In the genomic region with DNA sequence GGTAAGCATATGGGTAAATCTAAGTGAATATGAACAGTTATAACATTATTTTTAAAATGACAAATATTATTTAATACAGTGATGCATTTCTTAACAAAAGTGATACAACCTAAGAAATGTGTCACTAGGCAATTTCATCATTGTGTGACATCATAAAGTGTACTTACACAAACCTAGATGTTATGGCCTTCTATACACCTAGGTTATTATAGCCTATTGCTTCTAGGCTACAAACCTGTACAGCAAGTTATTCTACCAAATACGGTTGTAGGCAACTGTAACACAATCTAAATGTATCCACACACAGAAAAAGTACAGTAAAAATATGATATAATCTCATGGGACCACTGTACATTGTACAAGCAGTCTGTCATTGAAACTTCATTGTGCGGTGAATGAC, we compare ENCODE assay signal across 15 cellular contexts. TPM values are rescaled to one million over a fixed set of nuclear protein-coding genes. Genes with fewer than 3 reads are reported as not detected.
DNase-seq lines count a peak whose midpoint lies in the region; ATAC-seq, FAIRE-seq and TF ChIP-seq lines count a peak whose summit lies in the region.
"Had no signal": no experiment of that assay in that cellular context is flagged by ENCODE, and none has a peak within 500 bp of the region (broad histone marks: within the 10 kb centered on the region; RNA-seq: fewer than 3 reads in every experiment).

No MANE protein-coding gene starts in this region.

- TF ChIP-seq EP300 in HepG2 (IDR thresholded peaks at IDR 0.05; ENCODE audit: low read depth in 2 of 2, low read length in 2 of 2) = no peak
- no peak for TF ChIP-seq EP300 in HepG2 (CRISPR knock-in tag; IDR thresholded peaks at IDR 0.05; ENCODE audit: borderline replicate concordance)

- H3K9ac ChIP-seq in HepG2 (ENCODE audit: insufficient read depth, low read depth, low read length) = no peak overlapping the region
- H3K9ac ChIP-seq in OCI-LY1 (ENCODE audit: low read length) = no peak overlapping the region
- H3K9ac ChIP-seq: BLaER1 had no signal

- DNase-seq in HepG2 (ENCODE audit: low spot score) (no peak), right lobe of liver (no peak), left colon (no peak), lower lobe of right lung (no peak), C1 segment of cervical spinal cord (lab: John Stamatoyannopoulos, UW) (no peak)
- DNase-seq: CD4-positive, CD25-positive, alpha-beta regulatory T cell; DMS53; HCEC 1CT; KG1 had no signal

- no peak for TF ChIP-seq POLR2A in HepG2 (IDR thresholded peaks at IDR 0.05; ENCODE audit: insufficient read depth in 1 of 2, low read depth in 2 of 2, low read length in 2 of 2)
- TF ChIP-seq POLR2A in right lobe of liver (IDR thresholded peaks at IDR 0.05) = no peak

- H3K27ac ChIP-seq in HepG2 (ENCODE audit: extremely low read length, insufficient read depth, low read length) (no peak overlapping the region), right lobe of liver (no peak overlapping the region), OCI-LY1 (ENCODE audit: low read depth, low read length, poor library complexity, severe bottlenecking) (peak overlapping the region; percentile 59), lower lobe of right lung (no peak overlapping the region)
- H3K27ac ChIP-seq: 22Rv1, BLaER1 had no signal

- H3K36me3 ChIP-seq in HepG2 (replicated peaks in 1 of 2; ENCODE audit: control insufficient read depth in 1 of 2, insufficient read depth in 2 of 2, low read length in 2 of 2) = no peaks in the 10 kb centered on the region; a peak in 1 of 5 replicates
- no peaks in the 10 kb centered on the region for H3K36me3 ChIP-seq in right lobe of liver
- H3K36me3 ChIP-seq in OCI-LY1 (ENCODE audit: insufficient read depth, low read length) = peaks cover 37% of the 10 kb centered on the region; the same call in 1 of the 2 replicates
- no peaks in the 10 kb centered on the region for H3K36me3 ChIP-seq in lower lobe of right lung

- H3K79me2 ChIP-seq in HepG2 (ENCODE audit: insufficient read depth, low read length) (no peaks in the 10 kb centered on the region), OCI-LY1 (ENCODE audit: insufficient read depth, low read length) (peaks cover 93% of the 10 kb centered on the region)

- H3K4me3 ChIP-seq in HepG2 (replicated peaks in 1 of 3; ENCODE audit: insufficient read depth in 1 of 3, low read depth in 2 of 3, low read length in 3 of 3) (no peak overlapping the region), right lobe of liver (no peak overlapping the region), OCI-LY1 (ENCODE audit: low read depth, low read length, poor library complexity, severe bottlenecking) (no peak overlapping the region), lower lobe of right lung (no peak overlapping the region)
- H3K4me3 ChIP-seq: BLaER1, GM12878 had no signal

- H3K4me2 ChIP-seq in HepG2 (ENCODE audit: low read depth, low read length) = no peak overlapping the region
- H3K4me2 ChIP-seq in OCI-LY1 (ENCODE audit: low read length) = no peak overlapping the region
- H3K4me2 ChIP-seq: BLaER1 had no signal

- in situ Hi-C loops in HepG2 (cut with HindIII; ENCODE audit: extremely low pct_ligation_motif_present, low pct_unique_long_range_greater_than_20kb) = no loop called here

- intact Hi-C loops in HepG2 (cut with micrococcal nuclease; ENCODE audit: unreplicated experiment) = no loop called here
- intact Hi-C loops in right lobe of liver (cut with DNase I) = no loop called here
- intact Hi-C loops in left colon (cut with DNase I, micrococcal nuclease) = no loop called here
- intact Hi-C loops in lower lobe of right lung (cut with DNase I) = no loop called here

- peaks cover 11% of the 10 kb centered on the region for H3K4me1 ChIP-seq in HepG2 (ENCODE audit: insufficient read depth, low read length)
- no peaks in the 10 kb centered on the region for H3K4me1 ChIP-seq in right lobe of liver
- H3K4me1 ChIP-seq in OCI-LY1 (ENCODE audit: insufficient read depth, low read length, severe bottlenecking) = peaks cover 78% of the 10 kb centered on the region
- H3K4me1 ChIP-seq in lower lobe of right lung = no peaks in the 10 kb centered on the region

- H3K9me3 ChIP-seq in HepG2 (ENCODE audit: low read length) = no peaks in the 10 kb centered on the region
- no peaks in the 10 kb centered on the region for H3K9me3 ChIP-seq in right lobe of liver
- H3K9me3 ChIP-seq in OCI-LY1 (ENCODE audit: low read length) = no peaks in the 10 kb centered on the region
- no peaks in the 10 kb centered on the region for H3K9me3 ChIP-seq in lower lobe of right lung
- H3K9me3 ChIP-seq: BLaER1 had no signal

- TF ChIP-seq CTCF in HepG2 (CRISPR knock-in tag; IDR thresholded peaks at IDR 0.05) = no peak
- no peak for TF ChIP-seq CTCF in right lobe of liver (IDR thresholded peaks at IDR 0.05)
- no peak for TF ChIP-seq CTCF in OCI-LY1 (IDR thresholded peaks at IDR 0.05; ENCODE audit: low read length)
- no peak for TF ChIP-seq CTCF in lower lobe of right lung (IDR thresholded peaks at IDR 0.05)

- ATAC-seq in HepG2 (no peak), right lobe of liver (no peak), left colon (peak; percentile 72), lower lobe of right lung (no peak), HG02571 (IDR thresholded peaks at IDR 0.05; ENCODE audit: unreplicated experiment) (no peak)
- ATAC-seq: GM12878 had no signal

- H3K27me3 ChIP-seq in HepG2 (ENCODE audit: control insufficient read depth in 1 of 2, insufficient read depth in 2 of 2, low read length in 2 of 2) (no peaks in the 10 kb centered on the region), right lobe of liver (no peaks in the 10 kb centered on the region), OCI-LY1 (ENCODE audit: insufficient read depth, low read length) (no peaks in the 10 kb centered on the region), lower lobe of right lung (ENCODE audit: low read depth) (no peaks in the 10 kb centered on the region)
- H3K27me3 ChIP-seq: BLaER1 had no signal

- POLR2A ChIA-PET in HepG2 (lab: Yijun Ruan, JAX) = no interaction called here

- no peak overlapping the region for H2AFZ ChIP-seq in HepG2 (ENCODE audit: low read length)
- no peak overlapping the region for H2AFZ ChIP-seq in OCI-LY1 (ENCODE audit: low read length)

- no peak for FAIRE-seq in HepG2 (lab: Jason Lieb, UNC)
- FAIRE-seq: GM12878, H1 had no signal

- TF ChIP-seq RAD21 in HepG2 (CRISPR knock-in tag; IDR thresholded peaks at IDR 0.05) = no peak

- no peaks in the 10 kb centered on the region for H3F3A ChIP-seq in OCI-LY1 (ENCODE audit: insufficient read depth, low read length)

- H4K20me1 ChIP-seq in HepG2 (ENCODE audit: insufficient read depth, low read length) (no peaks in the 10 kb centered on the region), OCI-LY1 (ENCODE audit: insufficient read depth, low read length) (no peaks in the 10 kb centered on the region)

- no TSS peak for BruUV-seq in HepG2 (replicated peaks; lab: Mats Ljungman, UMichigan)

- H3K9me2 ChIP-seq in OCI-LY1 (ENCODE audit: low read depth, low read length) = no peaks in the 10 kb centered on the region

- CTCF ChIA-PET in HepG2 (lab: Yijun Ruan, JAX; ENCODE audit: low intra/inter-chr PET ratio, low total read pairs) = no interaction called here

- WGBS in HepG2 (ENCODE audit: low lambda C conversion rate) = 98% methylated on average over 2 of the region's 2 CpGs
- WGBS in right lobe of liver (ENCODE audit: insufficient coverage, low coverage, low lambda C conversion rate, missing lambda C conversion rate) = 94% methylated on average over 2 of the region's 2 CpGs

TF ChIP-seq in HepG2, 621 proteins besides CTCF, POLR2A, EP300 and RAD21:
- TF ChIP-seq RFXAP (CRISPR knock-in tag; IDR thresholded peaks at IDR 0.05; ENCODE audit: borderline replicate concordance) (no peak), MTF1 (CRISPR knock-in tag; IDR thresholded peaks at IDR 0.05) (no peak), CREB1 (IDR thresholded peaks at IDR 0.05) (peak; percentile 47), CREB1 (CRISPR knock-in tag; IDR thresholded peaks at IDR 0.05) (no peak)

RNA-seq across cellular contexts. Expression of a gene that starts 48.3 kb away (rescaled TPM):
- 38.5 and 46.1 TPM in 2 replicates for total RNA-seq in HepG2 (2016; rRNA removed; fragmentation: Illumina TruSeq; extraction: Trizol)
- 27.5 and 31.8 TPM in 2 replicates for total RNA-seq in HepG2 (2016; cell fraction: cytosol; rRNA removed; fragmentation: Illumina TruSeq; extraction: Trizol; ENCODE audit: low read depth)
- total RNA-seq in HepG2 (2016; cell fraction: insoluble cytoplasmic fraction; rRNA removed; fragmentation: Illumina TruSeq; extraction: Trizol) = 37.6 and 46.6 TPM in 2 replicates
- total RNA-seq in HepG2 (2016; cell fraction: membrane; rRNA removed; fragmentation: Illumina TruSeq; extraction: Trizol) = 52.4 and 62.5 TPM in 2 replicates
- 36.3 and 39.1 TPM in 2 replicates for total RNA-seq in HepG2 (2016; cell fraction: nucleus; rRNA removed; fragmentation: Illumina TruSeq; extraction: Trizol)
- 12.4 and 14.5 TPM in 2 replicates for polyA plus RNA-seq in HepG2 (2011; rRNA removed)
- 6.8 and 8.8 TPM in 2 replicates for polyA plus RNA-seq in HepG2 (2011; cell fraction: cytosol; rRNA removed)
- polyA plus RNA-seq in HepG2 (2011; cell fraction: nucleus; rRNA removed) = 5.9 and 6.5 TPM in 2 replicates
- polyA plus RNA-seq in HepG2 (2012) = 19.9 and 21.4 TPM in 2 replicates
- 22.1 and 23.5 TPM in 2 replicates for polyA plus RNA-seq in HepG2 (2016; cell fraction: cytosol; fragmentation: Illumina TruSeq; extraction: Trizol; ENCODE audit: low read depth)
- 42.0 and 44.1 TPM in 2 replicates for polyA plus RNA-seq in HepG2 (2016; cell fraction: insoluble cytoplasmic fraction; fragmentation: Illumina TruSeq; extraction: Trizol; ENCODE audit: low read depth)
- 36.4 and 38.7 TPM in 2 replicates for polyA plus RNA-seq in HepG2 (2016; cell fraction: membrane; fragmentation: Illumina TruSeq; extraction: Trizol; ENCODE audit: low read depth)
- 28.7 and 36.9 TPM in 2 replicates for polyA plus RNA-seq in HepG2 (2016; cell fraction: nucleus; fragmentation: Illumina TruSeq; extraction: Trizol; ENCODE audit: insufficient read depth, low read depth)
- 17.6 and 26.8 TPM in 2 replicates for polyA minus RNA-seq in HepG2 (2011; rRNA and poly(A)+ RNA removed; ENCODE audit: low replicate concordance)
- 11.6 and 11.7 TPM in 2 replicates for polyA minus RNA-seq in HepG2 (2011; cell fraction: cytosol; rRNA and poly(A)+ RNA removed)
- 30.8 and 31.4 TPM in 2 replicates for polyA minus RNA-seq in HepG2 (2011; cell fraction: nucleus; rRNA and poly(A)+ RNA removed)
- total RNA-seq in right lobe of liver = 10 to 100 TPM in 1 of 6 experiments, 1 to 10 TPM in 5; 5.3 to 10.2 (median 8.3) TPM
- 10 to 100 TPM; 46.5 to 47.2 TPM for total RNA-seq in left colon
- total RNA-seq in lower lobe of right lung = 23.7 TPM
